In the genomic region with DNA sequence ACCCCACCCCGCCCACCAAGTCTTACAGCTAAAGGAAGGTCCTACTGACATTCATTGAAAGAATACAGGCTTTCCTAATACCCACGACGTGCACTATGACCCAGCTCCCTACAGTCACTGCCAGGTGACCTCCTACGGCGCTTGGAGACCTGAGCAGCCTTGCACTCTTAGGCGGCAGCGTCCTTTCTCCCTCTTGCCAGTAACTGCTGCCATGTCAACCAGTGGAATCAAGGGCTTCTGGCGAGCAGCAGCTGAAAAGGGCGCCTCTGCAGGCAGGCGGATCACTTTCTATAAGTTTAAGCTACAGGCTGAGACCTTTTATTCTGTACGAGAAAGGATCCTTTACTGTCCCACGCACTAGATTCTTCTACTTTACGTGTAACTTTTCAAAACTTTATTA, we compare ENCODE assay signal across 9 cellular contexts. TPM values are rescaled to one million over a fixed set of nuclear protein-coding genes. Genes with fewer than 3 reads are reported as not detected.
DNase-seq lines count a peak whose midpoint lies in the region; ATAC-seq and TF ChIP-seq lines count a peak whose summit lies in the region.
"Had no signal": no experiment of that assay in that cellular context is flagged by ENCODE, and none has a peak within 500 bp of the region (broad histone marks: within the 10 kb centered on the region; RNA-seq: fewer than 3 reads in every experiment).

No MANE protein-coding gene starts in this region.

- BruUV-seq in PC-9 (replicated peaks; lab: Mats Ljungman, UMichigan), result no TSS peak

- H3K9me2 ChIP-seq in SK-N-SH (no peaks in the 10 kb centered on the region), PC-9 (ENCODE audit: insufficient read depth) (no peaks in the 10 kb centered on the region)

- no peak overlapping the region for H3K9ac ChIP-seq in SK-N-SH

- CTCF ChIA-PET in SK-N-SH (lab: Yijun Ruan, JAX), result interaction anchor here (0.6 to 7.8 kb wide), 18 partner anchors 10 to 1196 kb away, joined by 3 to 49 read pairs (median 5); no protein-coding TSS in a partner anchor
- CTCF ChIA-PET in PC-9 (lab: Charles Lee), result no interaction called here

- H3K4me2 ChIP-seq in SK-N-SH, result peak overlapping the region; percentile 91
- H3K4me2 ChIP-seq in PC-9, result no peak overlapping the region

- no peaks in the 10 kb centered on the region for H3K27me3 ChIP-seq in SK-N-SH (ENCODE audit: insufficient read depth)
- no peaks in the 10 kb centered on the region for H3K27me3 ChIP-seq in left lung
- no peaks in the 10 kb centered on the region for H3K27me3 ChIP-seq in PC-9 (ENCODE audit: insufficient read depth, low read depth)

- no peak for TF ChIP-seq RAD21 in SK-N-SH (IDR thresholded peaks at IDR 0.05; ENCODE audit: low read length)

- H3K9me3 ChIP-seq in SK-N-SH (no peaks in the 10 kb centered on the region), left lung (no peaks in the 10 kb centered on the region), PC-9 (ENCODE audit: insufficient read depth, low read depth) (no peaks in the 10 kb centered on the region)

- H3K4me1 ChIP-seq in SK-N-SH (ENCODE audit: control insufficient read depth in 1 of 2, insufficient read depth in 2 of 2, low read depth in 1 of 2, low read length in 1 of 2), result peaks cover 8 to 21% of the 10 kb centered on the region in 2 experiments; a peak in 3 of 4 replicates
- peaks cover 0 to 44% of the 10 kb centered on the region in 2 donors for H3K4me1 ChIP-seq in left lung
- no peaks in the 10 kb centered on the region for H3K4me1 ChIP-seq in PC-9 (replicated peaks; ENCODE audit: insufficient read depth)

- peaks cover 6% of the 10 kb centered on the region; the same call in 1 of the 2 replicates for H3K79me2 ChIP-seq in SK-N-SH (ENCODE audit: insufficient read depth)
- H3K79me2 ChIP-seq in PC-9 (ENCODE audit: low read depth), result no peaks in the 10 kb centered on the region

- TF ChIP-seq CTCF in SK-N-SH (IDR thresholded peaks at IDR 0.05) (no peak), left lung (IDR thresholded peaks at IDR 0.05) (no peak), PC-9 (conservative IDR thresholded peaks at IDR 0.05) (no peak)

- intact Hi-C loops in left lung (cut with DNase I) (no loop called here), PC-9 (cut with micrococcal nuclease; ENCODE audit: unreplicated experiment) (no loop called here)

- POLR2A ChIA-PET in SK-N-SH (lab: Yijun Ruan, JAX) (no interaction called here), PC-9 (lab: Charles Lee; ENCODE audit: unreplicated experiment) (no interaction called here)

- DNase-seq in SK-N-SH (no peak), NCI-H345 treated with DMSO at 0.1 percent for 48 hours (lab: John Stamatoyannopoulos, UW; ENCODE audit: unreplicated experiment) (peak; percentile 51), caudate nucleus (lab: John Stamatoyannopoulos, UW) (peak in 11 of 61 donors; percentile 2 to 55 (median 14)), left lung (peak; percentile 65 to 68), substantia nigra (lab: John Stamatoyannopoulos, UW) (peak in 21 of 49 donors; percentile 3 to 44 (median 24)), PC-9 (no peak)
- DNase-seq: DND-41 had no signal

- no peak overlapping the region; a peak in 1 of 4 replicates for H3K27ac ChIP-seq in SK-N-SH (ENCODE audit: low read depth in 2 of 2, low read length in 1 of 2)
- peak overlapping the region; percentile 84 for H3K27ac ChIP-seq in caudate nucleus (ENCODE audit: low read depth, low read length)
- H3K27ac ChIP-seq in left lung, result peak overlapping the region; percentile 95 to 98
- H3K27ac ChIP-seq in substantia nigra (ENCODE audit: low read depth, low read length, poor library complexity, severe bottlenecking), result peak overlapping the region; percentile 68
- H3K27ac ChIP-seq in PC-9, result no peak overlapping the region

- ATAC-seq in SK-N-SH treated with all-trans-retinoic acid at 6 μM for 48 hours (no peak), left lung (peak; percentile 2), GM21367 (IDR thresholded peaks at IDR 0.05; ENCODE audit: unreplicated experiment) (no peak)

- H4K20me1 ChIP-seq in SK-N-SH (ENCODE audit: insufficient read depth), result no peaks in the 10 kb centered on the region
- H4K20me1 ChIP-seq in PC-9 (ENCODE audit: insufficient read depth), result no peaks in the 10 kb centered on the region

- TF ChIP-seq EP300 in SK-N-SH (IDR thresholded peaks at IDR 0.05; ENCODE audit: borderline replicate concordance in 1 of 2, low read depth in 1 of 2, low read length in 1 of 2), result no peak

- H3K4me3 ChIP-seq in SK-N-SH (ENCODE audit: low read depth in 2 of 2, low read length in 1 of 2) (peak overlapping the region; percentile 67 to 70; a peak in 3 of 4 replicates), left lung (peak overlapping the region; percentile 80 to 83), PC-9 (no peak overlapping the region)

- H3K36me3 ChIP-seq in SK-N-SH (replicated peaks in 1 of 2; ENCODE audit: control insufficient read depth in 1 of 2, insufficient read depth in 2 of 2, low read length in 1 of 2) (no peaks in the 10 kb centered on the region), left lung (no peaks in the 10 kb centered on the region), PC-9 (ENCODE audit: low read depth) (no peaks in the 10 kb centered on the region)

- H3F3A ChIP-seq in SK-N-SH (replicated peaks; ENCODE audit: insufficient read depth) (peaks cover 18% of the 10 kb centered on the region), PC-9 (ENCODE audit: insufficient read depth, low read depth) (no peaks in the 10 kb centered on the region)

- 86% methylated on average over 13 of the region's 13 CpGs for WGBS in SK-N-SH (ENCODE audit: low lambda C conversion rate)

- H2AFZ ChIP-seq in SK-N-SH (ENCODE audit: low read depth) (peak overlapping the region; percentile 27; the same call in 1 of the 2 replicates), PC-9 (no peak overlapping the region)

TF ChIP-seq in SK-N-SH, 30 proteins besides CTCF, POLR2A, EP300 and RAD21 (continues in another document):
- no peak for TF ChIP-seq FOSL2 (IDR thresholded peaks at IDR 0.05; ENCODE audit: borderline replicate concordance, low read depth)
- TF ChIP-seq ELF1 (IDR thresholded peaks at IDR 0.05), result no peak
- TF ChIP-seq GABPA (IDR thresholded peaks at IDR 0.05; ENCODE audit: low read depth), result no peak
- TF ChIP-seq SIN3A (IDR thresholded peaks at IDR 0.05; ENCODE audit: borderline replicate concordance, low read depth, low read length), result no peak
- TF ChIP-seq, protein P1, sequence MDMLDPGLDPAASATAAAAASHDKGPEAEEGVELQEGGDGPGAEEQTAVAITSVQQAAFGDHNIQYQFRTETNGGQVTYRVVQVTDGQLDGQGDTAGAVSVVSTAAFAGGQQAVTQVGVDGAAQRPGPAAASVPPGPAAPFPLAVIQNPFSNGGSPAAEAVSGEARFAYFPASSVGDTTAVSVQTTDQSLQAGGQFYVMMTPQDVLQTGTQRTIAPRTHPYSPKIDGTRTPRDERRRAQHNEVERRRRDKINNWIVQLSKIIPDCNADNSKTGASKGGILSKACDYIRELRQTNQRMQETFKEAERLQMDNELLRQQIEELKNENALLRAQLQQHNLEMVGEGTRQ (IDR thresholded peaks at IDR 0.05; ENCODE audit: borderline replicate concordance, low read depth, low read length), result no peak
- TF ChIP-seq, protein P2, sequence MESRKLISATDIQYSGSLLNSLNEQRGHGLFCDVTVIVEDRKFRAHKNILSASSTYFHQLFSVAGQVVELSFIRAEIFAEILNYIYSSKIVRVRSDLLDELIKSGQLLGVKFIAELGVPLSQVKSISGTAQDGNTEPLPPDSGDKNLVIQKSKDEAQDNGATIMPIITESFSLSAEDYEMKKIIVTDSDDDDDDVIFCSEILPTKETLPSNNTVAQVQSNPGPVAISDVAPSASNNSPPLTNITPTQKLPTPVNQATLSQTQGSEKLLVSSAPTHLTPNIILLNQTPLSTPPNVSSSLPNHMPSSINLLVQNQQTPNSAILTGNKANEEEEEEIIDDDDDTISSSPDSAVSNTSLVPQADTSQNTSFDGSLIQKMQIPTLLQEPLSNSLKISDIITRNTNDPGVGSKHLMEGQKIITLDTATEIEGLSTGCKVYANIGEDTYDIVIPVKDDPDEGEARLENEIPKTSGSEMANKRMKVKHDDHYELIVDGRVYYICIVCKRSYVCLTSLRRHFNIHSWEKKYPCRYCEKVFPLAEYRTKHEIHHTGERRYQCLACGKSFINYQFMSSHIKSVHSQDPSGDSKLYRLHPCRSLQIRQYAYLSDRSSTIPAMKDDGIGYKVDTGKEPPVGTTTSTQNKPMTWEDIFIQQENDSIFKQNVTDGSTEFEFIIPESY (IDR thresholded peaks at IDR 0.05; ENCODE audit: borderline replicate concordance, low read depth), result no peak

TF ChIP-seq in SK-N-SH treated with all-trans-retinoic acid at 6 μM for 48 hours, 23 proteins besides CTCF, POLR2A, EP300 and RAD21:
- TF ChIP-seq RARB (CRISPR knock-in tag; IDR thresholded peaks at IDR 0.05) (no peak), ZNF8 (CRISPR knock-in tag; IDR thresholded peaks at IDR 0.05) (no peak), SNAI2 (CRISPR knock-in tag; IDR thresholded peaks at IDR 0.05) (no peak), OSR1 (CRISPR knock-in tag; IDR thresholded peaks at IDR 0.05) (no peak), BACH2 (CRISPR knock-in tag; IDR thresholded peaks at IDR 0.05; ENCODE audit: borderline replicate concordance) (no peak), GLIS3 (CRISPR knock-in tag; IDR thresholded peaks at IDR 0.05) (no peak), PPARA (CRISPR knock-in tag; IDR thresholded peaks at IDR 0.05; ENCODE audit: borderline replicate concordance) (no peak), ARNTL (CRISPR knock-in tag; IDR thresholded peaks at IDR 0.05; ENCODE audit: borderline replicate concordance, low read depth) (no peak), ISL1 (CRISPR knock-in tag; IDR thresholded peaks at IDR 0.05) (no peak)
- TF ChIP-seq, protein P3, sequence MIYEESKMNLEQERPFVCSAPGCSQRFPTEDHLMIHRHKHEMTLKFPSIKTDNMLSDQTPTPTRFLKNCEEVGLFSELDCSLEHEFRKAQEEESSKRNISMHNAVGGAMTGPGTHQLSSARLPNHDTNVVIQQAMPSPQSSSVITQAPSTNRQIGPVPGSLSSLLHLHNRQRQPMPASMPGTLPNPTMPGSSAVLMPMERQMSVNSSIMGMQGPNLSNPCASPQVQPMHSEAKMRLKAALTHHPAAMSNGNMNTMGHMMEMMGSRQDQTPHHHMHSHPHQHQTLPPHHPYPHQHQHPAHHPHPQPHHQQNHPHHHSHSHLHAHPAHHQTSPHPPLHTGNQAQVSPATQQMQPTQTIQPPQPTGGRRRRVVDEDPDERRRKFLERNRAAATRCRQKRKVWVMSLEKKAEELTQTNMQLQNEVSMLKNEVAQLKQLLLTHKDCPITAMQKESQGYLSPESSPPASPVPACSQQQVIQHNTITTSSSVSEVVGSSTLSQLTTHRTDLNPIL (CRISPR knock-in tag; IDR thresholded peaks at IDR 0.05; ENCODE audit: low read depth), result no peak
TF ChIP-seq in SK-N-SH treated with all-trans-retinoic acid at 6 μM for 48 hours: peak in this region for 0.

RNA-seq across cellular contexts. Expression of gene KCTD12, which starts 2.0 kb away (rescaled TPM):
- 0.93 and 1.0 TPM in 2 replicates for polyA plus RNA-seq in SK-N-SH (2012; rRNA removed)
- 1.7 TPM in 2 replicates for polyA plus RNA-seq in SK-N-SH (2012; cell fraction: cytosol; rRNA removed)
- 0.40 and 0.61 TPM in 2 replicates for polyA plus RNA-seq in SK-N-SH (2012; cell fraction: nucleus; rRNA removed)
- total RNA-seq in left lung, result 100 to 1,000 TPM; 153 to 193 TPM
- 0.15 TPM in 1 of 2 replicates, not detected in the other for total RNA-seq in PC-9 (2021)

Comparison
In these comparisons a context has a peak if more than half of its experiments do, and no peak if none do; other contexts are left out.
1. DNase-seq: peak in NCI-H345 treated with DMSO at 0.1 percent for 48 hours (single experiment) and left lung (2 of 2); none in SK-N-SH (single experiment) and PC-9 (0 of 2).
2. H3K27ac ChIP-seq: peak in caudate nucleus (single experiment), left lung (2 of 2) and substantia nigra (single experiment); none in SK-N-SH (0 of 2) and PC-9 (single experiment).
3. RNA of gene KCTD12, which starts 2.0 kb away (total RNA-seq): 153 to 193 TPM in left lung; 0.15 TPM in PC-9; every median in the first group is over 100 times any median in the second.